10 cellular contexts compared by ENCODE assay signal in the genomic region with DNA sequence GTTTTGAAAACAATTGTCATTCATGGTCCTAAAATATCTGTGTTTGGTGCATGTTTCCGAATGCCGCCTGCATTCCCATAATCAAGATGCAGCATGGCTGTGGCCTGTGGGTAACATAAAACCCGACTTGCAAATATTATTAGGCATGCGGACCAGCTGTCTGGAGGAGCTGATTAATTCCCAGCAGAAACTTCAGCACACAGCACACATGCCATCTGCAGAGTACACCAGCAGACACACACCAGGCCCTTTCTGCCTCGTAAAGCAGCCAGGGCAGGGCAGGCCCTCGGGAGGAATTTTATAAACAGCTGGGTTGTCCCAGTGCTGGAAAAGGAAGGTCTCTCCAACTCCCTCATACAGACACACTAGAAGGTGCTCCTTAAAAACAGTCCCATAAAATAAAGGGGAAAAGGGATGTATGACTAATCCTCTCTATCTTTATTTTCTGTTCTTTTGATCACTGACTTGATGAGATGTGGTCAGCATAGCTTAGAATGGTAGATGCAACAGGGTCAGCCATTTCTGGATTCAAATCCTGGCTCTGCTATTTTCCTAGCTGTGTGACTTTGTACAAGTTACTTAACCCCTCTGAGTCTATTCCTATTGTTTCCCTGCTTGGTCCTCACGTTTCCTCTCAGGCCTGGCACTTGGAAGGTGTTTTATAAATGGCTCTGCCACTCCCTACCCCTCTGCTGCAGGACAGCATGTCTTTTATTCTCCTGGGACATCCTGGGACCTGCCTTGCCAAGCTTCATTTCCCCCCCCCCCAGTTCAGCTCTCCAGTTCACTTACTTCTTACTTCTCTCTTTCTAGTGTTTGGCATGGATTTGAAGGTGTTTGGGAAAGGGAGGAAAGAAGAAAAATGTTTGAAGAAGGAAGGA.
A peak's percentile ranks its signal among the peaks of the same experiment; 100 is the strongest.
DNase-seq lines count a peak whose midpoint lies in the region; ATAC-seq and TF ChIP-seq lines count a peak whose summit lies in the region.
"Had no signal": no experiment of that assay in that cellular context is flagged by ENCODE, and none has a peak within 500 bp of the region (broad histone marks: within the 10 kb centered on the region; RNA-seq: fewer than 3 reads in every experiment).

No MANE protein-coding gene starts in this region.

- no peak overlapping the region for H3K4me3 Mint-ChIP-seq in activated T-cell treated with anti-CD3 and anti-CD28 coated beads, Interleukin-2, amount 50 U/mL, for 72 hours
- no peak overlapping the region for H3K4me3 Mint-ChIP-seq in activated CD8-positive, alpha-beta T cell treated with anti-CD3 and anti-CD28 coated beads for 36 hours

- H3K27ac ChIP-seq in right cardiac atrium (ENCODE audit: low read length) (no peak overlapping the region), stomach (peak overlapping the region; percentile 34 to 76 (median 73))

- H3K36me3 Mint-ChIP-seq in activated T-cell treated with anti-CD3 and anti-CD28 coated beads, Interleukin-2, amount 50 U/mL, for 72 hours (ENCODE audit: insufficient read depth in 2 of 2), result peaks cover 31 to 64% of the 10 kb centered on the region in 2 donors
- H3K36me3 Mint-ChIP-seq in activated CD8-positive, alpha-beta T cell treated with anti-CD3 and anti-CD28 coated beads for 36 hours (ENCODE audit: low read depth), result peaks cover 83% of the 10 kb centered on the region

- no peak for TF ChIP-seq EP300 in stomach (IDR thresholded peaks at IDR 0.05)

- no peaks in the 10 kb centered on the region for H3K27me3 ChIP-seq in right cardiac atrium (ENCODE audit: control insufficient read depth, insufficient read depth)
- no peaks in the 10 kb centered on the region for H3K27me3 ChIP-seq in stomach

- CTCF ChIA-PET in activated CD8-positive, alpha-beta T cell treated with anti-CD3 and anti-CD28 coated beads for 36 hours (lab: Charles Lee), result interaction anchor here (1.8 to 2.1 kb wide), 2 partner anchors 8 to 16 kb away, joined by 6 to 8 read pairs; no protein-coding TSS in a partner anchor

- DNase-seq in activated T-cell treated with anti-CD3 and anti-CD28 coated beads, Interleukin-2, amount 50 U/mL, for 72 hours, result no peak
- no peak for DNase-seq in activated T-cell treated with anti-CD3 and anti-CD28 coated beads, Interleukin-2, amount 50 U/mL, for 1 hour
- no peak for DNase-seq in activated CD8-positive, alpha-beta T cell treated with anti-CD3 and anti-CD28 coated beads for 36 hours
- peak in 1 of 3 donors; percentile 47 for DNase-seq in right cardiac atrium
- DNase-seq in stomach, result no peak
- no peak for DNase-seq in AG20443 (ENCODE audit: low spot score)
- DNase-seq in NCI-H2081 treated with DMSO at 0.1 percent for 48 hours (lab: John Stamatoyannopoulos, UW), result no peak
- DNase-seq: aorta, NCI-H1417 treated with DMSO at 0.1 percent for 48 hours had no signal

- H3K4me1 Mint-ChIP-seq in activated T-cell treated with anti-CD3 and anti-CD28 coated beads, Interleukin-2, amount 50 U/mL, for 72 hours (ENCODE audit: low read depth), result peaks cover 37% of the 10 kb centered on the region
- H3K4me1 Mint-ChIP-seq in activated CD8-positive, alpha-beta T cell treated with anti-CD3 and anti-CD28 coated beads for 36 hours (ENCODE audit: low read depth), result peaks cover 53% of the 10 kb centered on the region

- no peaks in the 10 kb centered on the region for H3K27me3 Mint-ChIP-seq in activated T-cell treated with anti-CD3 and anti-CD28 coated beads, Interleukin-2, amount 50 U/mL, for 72 hours (ENCODE audit: low read depth)
- H3K27me3 Mint-ChIP-seq in activated CD8-positive, alpha-beta T cell treated with anti-CD3 and anti-CD28 coated beads for 36 hours, result no peaks in the 10 kb centered on the region

- H3K27ac Mint-ChIP-seq in activated T-cell treated with anti-CD3 and anti-CD28 coated beads, Interleukin-2, amount 50 U/mL, for 72 hours, result peak overlapping the region; percentile 82
- H3K27ac Mint-ChIP-seq in activated CD8-positive, alpha-beta T cell treated with anti-CD3 and anti-CD28 coated beads for 36 hours, result peak overlapping the region; percentile 39

- H3K36me3 ChIP-seq in stomach, result peaks cover 14 to 71% (median 47%) of the 10 kb centered on the region in 4 donors

- intact Hi-C loops in activated CD8-positive, alpha-beta T cell treated with anti-CD3 and anti-CD28 coated beads for 36 hours (cut with micrococcal nuclease), result no loop called here
- intact Hi-C loops in right cardiac atrium (cut with DNase I) (no loop called here), stomach (cut with DNase I; ENCODE audit: low total_unique reads) (no loop called here)

- H3K4me1 ChIP-seq in right cardiac atrium (ENCODE audit: control insufficient read depth, insufficient read depth, low read length) (peaks cover 5% of the 10 kb centered on the region), stomach (peaks cover 33 to 70% (median 49%) of the 10 kb centered on the region in 4 donors)

- H3K9me3 Mint-ChIP-seq in activated T-cell treated with anti-CD3 and anti-CD28 coated beads, Interleukin-2, amount 50 U/mL, for 72 hours, result no peaks in the 10 kb centered on the region
- no peaks in the 10 kb centered on the region for H3K9me3 Mint-ChIP-seq in activated CD8-positive, alpha-beta T cell treated with anti-CD3 and anti-CD28 coated beads for 36 hours

- H3K9me3 ChIP-seq in right cardiac atrium (ENCODE audit: control insufficient read depth, low read length) (no peaks in the 10 kb centered on the region), stomach (no peaks in the 10 kb centered on the region)

- POLR2A ChIA-PET in activated CD8-positive, alpha-beta T cell treated with anti-CD3 and anti-CD28 coated beads for 36 hours (lab: Charles Lee), result no interaction called here

- 63% methylated on average over 7 of the region's 7 CpGs for WGBS in right cardiac atrium
- 36 to 60% (median 49%) methylated on average over 7 of the region's 7 CpGs for WGBS in stomach, 5 donors

- TF ChIP-seq CTCF in activated CD8-positive, alpha-beta T cell treated with anti-CD3 and anti-CD28 coated beads for 36 hours (IDR thresholded peaks at IDR 0.05), result no peak
- no peak for TF ChIP-seq CTCF in stomach (IDR thresholded peaks at IDR 0.05)

- H3K4me3 ChIP-seq in right cardiac atrium (ENCODE audit: low read length), result no peak overlapping the region
- no peak overlapping the region for H3K4me3 ChIP-seq in stomach

- no peak for TF ChIP-seq POLR2A in stomach (IDR thresholded peaks at IDR 0.05)

- ATAC-seq in activated T-cell treated with anti-CD3 and anti-CD28 coated beads, Interleukin-2, amount 50 U/mL, for 72 hours (replicated peaks in 1 of 2), result no peak
- no peak for ATAC-seq in activated CD8-positive, alpha-beta T cell treated with anti-CD3 and anti-CD28 coated beads for 36 hours
- ATAC-seq in right cardiac atrium (peak; percentile 27 to 48), GM21576 (IDR thresholded peaks at IDR 0.05; ENCODE audit: unreplicated experiment) (no peak)

Comparison
In these comparisons a context has a peak if more than half of its experiments do, and no peak if none do; other contexts are left out.
1. ATAC-seq: peak in right cardiac atrium (2 of 2); none in activated T-cell treated with anti-CD3 and anti-CD28 coated beads, Interleukin-2, amount 50 U/mL, for 72 hours (0 of 2), activated CD8-positive, alpha-beta T cell treated with anti-CD3 and anti-CD28 coated beads for 36 hours (single experiment) and GM21576 (single experiment).